In genomic region chr3:155088705-155089380, GRCh38 we compare ENCODE assay signal across 22 cellular contexts.
"Had no signal": no experiment of that assay in that cellular context is flagged by ENCODE, and none has a peak within 500 bp of the region (broad histone marks: within the 10 kb centered on the region; RNA-seq: fewer than 3 reads in every experiment).

No MANE protein-coding gene starts in this region.

- H3K9me3 ChIP-seq: ascending aorta, body of pancreas, Peyer's patch, SJSA1 had no signal

- H3K4me1 ChIP-seq: ascending aorta, body of pancreas, Peyer's patch, SJSA1 had no signal

- ATAC-seq: activated CD4-positive, CD25-positive, alpha-beta regulatory T cell treated with anti-CD3 and anti-CD28 coated beads, Interleukin-2, amount 50 U/mL, for 24 hours; activated CD8-positive, alpha-beta T cell treated with anti-CD3 and anti-CD28 coated beads for 36 hours; body of pancreas had no signal

- H3K27me3 ChIP-seq: ascending aorta, body of pancreas, Peyer's patch, SJSA1 had no signal

- H3K36me3 ChIP-seq: ascending aorta, SJSA1 had no signal

- H3K4me3 ChIP-seq: ascending aorta, body of pancreas, Peyer's patch, SJSA1 had no signal

- DNase-seq: activated CD4-positive, alpha-beta T cell treated with anti-CD3 and anti-CD28 coated beads for 4 hours; activated CD8-positive, alpha-beta memory T cell treated with anti-CD3 and anti-CD28 coated beads, Interleukin-2, amount 50 U/mL, for 4 hours; activated CD8-positive, alpha-beta T cell treated with anti-CD3 and anti-CD28 coated beads for 36 hours; activated naive CD4-positive, alpha-beta T cell treated with anti-CD3 and anti-CD28 coated beads, Interleukin-2, amount 50 U/mL, for 16 hours; activated naive CD8-positive, alpha-beta T cell treated with anti-CD3 and anti-CD28 coated beads, Interleukin-2, amount 10 ng/mL, durations not matched to agents 7 days and 5 days; amniotic stem cell; body of pancreas; central memory CD4-positive, alpha-beta T cell; NCI-H1105; NCI-H1436; NCI-H1694 treated with DMSO at 0.1 percent for 48 hours; NCI-H2029 treated with DMSO at 0.1 percent for 48 hours; NCI-H345; NCI-H510A; NCI-H526 treated with DMSO at 0.1 percent for 48 hours; NK-92 treated with Interleukin-12 subunit alpha and Interleukin-12 subunit beta, amount 100 ng/mL, for 24 hours; OCI-M1; Peyer's patch; SHP77 had no signal
